31 cellular contexts compared by ENCODE assay signal in genomic region chr20:3759316-3759715, GRCh38. TPM values are rescaled to one million over a fixed set of nuclear protein-coding genes. Genes with fewer than 3 reads are reported as not detected.
A peak's percentile ranks its signal among the peaks of the same experiment; 100 is the strongest.
DNase-seq lines count a peak whose midpoint lies in the region; ATAC-seq and TF ChIP-seq lines count a peak whose summit lies in the region.
"Had no signal": no experiment of that assay in that cellular context is flagged by ENCODE, and none has a peak within 500 bp of the region (broad histone marks: within the 10 kb centered on the region; RNA-seq: fewer than 3 reads in every experiment).

No MANE protein-coding gene starts in this region.

- peak in 1 of 4 donors; percentile 13 for ATAC-seq in heart left ventricle
- no peak for ATAC-seq in Right ventricle myocardium superior (ENCODE audit: poor library complexity)
- peak; percentile 18 for ATAC-seq in sciatic nerve
- no peak for ATAC-seq in upper lobe of left lung (ENCODE audit: low FRiP score in 2 of 2)
- ATAC-seq: effector memory CD8-positive, alpha-beta T cell; mucosa of descending colon; T-cell had no signal

- H3K27me3 ChIP-seq in heart left ventricle = no peaks in the 10 kb centered on the region
- no peaks in the 10 kb centered on the region for H3K27me3 ChIP-seq in left ventricle myocardium inferior (ENCODE audit: low read depth)
- H3K27me3 ChIP-seq in uterus = no peaks in the 10 kb centered on the region
- no peaks in the 10 kb centered on the region for H3K27me3 ChIP-seq in upper lobe of left lung
- H3K27me3 ChIP-seq: suprapubic skin had no signal

- no peak for TF ChIP-seq POLR2A in heart left ventricle (IDR thresholded peaks at IDR 0.05)
- no peak for TF ChIP-seq POLR2A in uterus (IDR thresholded peaks at IDR 0.05)
- no peak for TF ChIP-seq POLR2A in upper lobe of left lung (IDR thresholded peaks at IDR 0.05)

- WGBS in heart left ventricle, 4 donors = 80 to 89% (median 86%) methylated on average over 6 to 9 of the region's 9 CpGs
- 83 to 91% methylated on average over 4 to 9 of the region's 9 CpGs for WGBS in upper lobe of left lung, 2 donors

- no peak overlapping the region for H3K4me3 ChIP-seq in heart left ventricle
- H3K4me3 ChIP-seq in left ventricle myocardium inferior = no peak overlapping the region
- H3K4me3 ChIP-seq in uterus = no peak overlapping the region
- H3K4me3 ChIP-seq in upper lobe of left lung = no peak overlapping the region
- H3K4me3 ChIP-seq: GM23248, mucosa of descending colon, suprapubic skin had no signal

- peaks cover 26% of the 10 kb centered on the region for H3K36me3 Mint-ChIP-seq in MCF 10A (ENCODE audit: insufficient read depth, unreplicated experiment)
- H3K36me3 Mint-ChIP-seq: natural killer cell treated with Interleukin-12 subunit alpha and Interleukin-12 subunit beta and Interleukin-15 and Interleukin-18, amount 100 ng/mL, for 72 hours had no signal

- H3K27ac ChIP-seq in heart left ventricle = peak overlapping the region in 10 of 12 donors; percentile 8 to 78 (median 58)
- peak overlapping the region; percentile 59 for H3K27ac ChIP-seq in left ventricle myocardium inferior (replicated peaks)
- peak overlapping the region; percentile 1 to 44 for H3K27ac ChIP-seq in uterus
- no peak overlapping the region for H3K27ac ChIP-seq in upper lobe of left lung
- H3K27ac ChIP-seq in substantia nigra (ENCODE audit: low read depth, low read length, poor library complexity, severe bottlenecking) = no peak overlapping the region
- H3K27ac ChIP-seq: GM23248, parathyroid adenoma, suprapubic skin had no signal

- no peaks in the 10 kb centered on the region for H3K27me3 Mint-ChIP-seq in MCF 10A (ENCODE audit: insufficient read depth, unreplicated experiment)
- H3K27me3 Mint-ChIP-seq: activated CD4-positive, alpha-beta T cell treated with anti-CD3 and anti-CD28 coated beads, Interleukin-2, amount 10 ng/mL, durations not matched to agents 24 days and 14 days; CD4-positive, alpha-beta T cell; effector memory CD8-positive, alpha-beta T cell; natural killer cell treated with Interleukin-12 subunit alpha and Interleukin-12 subunit beta and Interleukin-15 and Interleukin-18, amount 100 ng/mL, for 72 hours; T-cell had no signal

- H3K4me3 Mint-ChIP-seq in MCF 10A (ENCODE audit: unreplicated experiment) = no peak overlapping the region
- H3K4me3 Mint-ChIP-seq: activated CD4-positive, alpha-beta T cell treated with anti-CD3 and anti-CD28 coated beads, Interleukin-2, amount 10 ng/mL, durations not matched to agents 24 days and 14 days; CD4-positive, alpha-beta T cell; effector memory CD8-positive, alpha-beta T cell; natural killer cell treated with Interleukin-12 subunit alpha and Interleukin-12 subunit beta and Interleukin-15 and Interleukin-18, amount 100 ng/mL, for 72 hours; T-cell had no signal

- POLR2A ChIA-PET in MCF 10A (lab: Yijun Ruan, JAX) = interaction anchor here (0.5 kb wide), 1 partner anchor 81 kb away, joined by 3 read pairs; no protein-coding TSS in a partner anchor

- H3K4me1 Mint-ChIP-seq in MCF 10A (ENCODE audit: insufficient read depth, unreplicated experiment) = no peaks in the 10 kb centered on the region
- H3K4me1 Mint-ChIP-seq: activated CD4-positive, alpha-beta T cell treated with anti-CD3 and anti-CD28 coated beads, Interleukin-2, amount 10 ng/mL, durations not matched to agents 24 days and 14 days; T-cell had no signal

- H3K27ac Mint-ChIP-seq in MCF 10A (ENCODE audit: low read depth, unreplicated experiment) = no peak overlapping the region
- H3K27ac Mint-ChIP-seq: activated CD4-positive, alpha-beta T cell treated with anti-CD3 and anti-CD28 coated beads, Interleukin-2, amount 10 ng/mL, durations not matched to agents 24 days and 14 days; CD4-positive, alpha-beta T cell; natural killer cell treated with Interleukin-12 subunit alpha and Interleukin-12 subunit beta and Interleukin-15 and Interleukin-18, amount 100 ng/mL, for 72 hours; T-cell had no signal

- CTCF ChIA-PET in MCF 10A (lab: Yijun Ruan, JAX) = interaction anchor here (0.6 to 2.2 kb wide), 4 partner anchors 10 to 79 kb away, joined by 3 to 8 read pairs (median 6); partner anchors contain the start of gene AP5S1

- H3K4me1 ChIP-seq in heart left ventricle (peaks cover 0 to 23% (median 3%) of the 10 kb centered on the region in 12 donors), left ventricle myocardium inferior (peaks cover 22% of the 10 kb centered on the region), uterus (no peaks in the 10 kb centered on the region), upper lobe of left lung (peaks cover 0 to 6% (median 0%) of the 10 kb centered on the region in 4 donors)
- H3K4me1 ChIP-seq: parathyroid adenoma, suprapubic skin had no signal

- DNase-seq in heart left ventricle = no peak
- no peak for DNase-seq in Right ventricle myocardium superior
- DNase-seq in left ventricle myocardium inferior = no peak
- DNase-seq in sciatic nerve (ENCODE audit: low spot score) = no peak
- no peak for DNase-seq in uterus
- no peak for DNase-seq in upper lobe of left lung
- no peak for DNase-seq in MCF 10A (ENCODE audit: unreplicated experiment)
- DNase-seq in substantia nigra (lab: John Stamatoyannopoulos, UW) = no peak
- DNase-seq: activated CD4-positive, alpha-beta T cell treated with anti-CD3 and anti-CD28 coated beads, Interleukin-2, amount 10 ng/mL, durations not matched to agents 24 days and 14 days; activated gamma-delta T cell; CD4-positive, alpha-beta T cell; central memory CD4-positive, alpha-beta T cell; cortex of kidney; DMS79 treated with DMSO at 0.1 percent for 48 hours; effector memory CD8-positive, alpha-beta T cell; GDM1; GM23248; mucosa of descending colon; NCI-H1048; NCI-H1694 treated with DMSO at 0.1 percent for 48 hours; NCI-H82; stimulated activated CD4-positive, alpha-beta T cell treated with anti-CD3 and anti-CD28 coated beads, Interleukin-4, amount 100 ng/mL, for 1 hour; T-cell had no signal

- TF ChIP-seq EP300 in upper lobe of left lung (IDR thresholded peaks at IDR 0.05) = no peak

- no peaks in the 10 kb centered on the region for H3K9me3 Mint-ChIP-seq in MCF 10A (ENCODE audit: unreplicated experiment)
- H3K9me3 Mint-ChIP-seq: activated CD4-positive, alpha-beta T cell treated with anti-CD3 and anti-CD28 coated beads, Interleukin-2, amount 10 ng/mL, durations not matched to agents 24 days and 14 days; CD4-positive, alpha-beta T cell; effector memory CD8-positive, alpha-beta T cell; natural killer cell treated with Interleukin-12 subunit alpha and Interleukin-12 subunit beta and Interleukin-15 and Interleukin-18, amount 100 ng/mL, for 72 hours; T-cell had no signal

- H3K36me3 ChIP-seq in heart left ventricle (peaks cover 0 to 24% (median 0%) of the 10 kb centered on the region in 9 donors), left ventricle myocardium inferior (no peaks in the 10 kb centered on the region), uterus (no peaks in the 10 kb centered on the region), upper lobe of left lung (peaks cover 0 to 5% (median 0%) of the 10 kb centered on the region in 4 donors)
- H3K36me3 ChIP-seq: suprapubic skin had no signal

- intact Hi-C loops in heart left ventricle (cut with DNase I) = no loop called here
- intact Hi-C loops in Right ventricle myocardium superior (cut with DNase I) = loop anchor here (10.0 kb wide), 1 partner anchor 85 kb away; no protein-coding TSS in a partner anchor
- intact Hi-C loops in left ventricle myocardium inferior (cut with micrococcal nuclease) = no loop called here
- intact Hi-C loops in sciatic nerve (cut with DNase I) = no loop called here
- intact Hi-C loops in uterus (cut with DNase I; ENCODE audit: low total_unique reads) = no loop called here
- intact Hi-C loops in MCF 10A (cut with micrococcal nuclease) = no loop called here

- no peaks in the 10 kb centered on the region for H3K9me3 ChIP-seq in heart left ventricle
- no peaks in the 10 kb centered on the region for H3K9me3 ChIP-seq in left ventricle myocardium inferior (replicated peaks)
- no peaks in the 10 kb centered on the region for H3K9me3 ChIP-seq in uterus
- H3K9me3 ChIP-seq in upper lobe of left lung = no peaks in the 10 kb centered on the region
- H3K9me3 ChIP-seq: mucosa of descending colon, suprapubic skin had no signal

- BruUV-seq in MCF 10A (replicated peaks; lab: Mats Ljungman, UMichigan) = no TSS peak

- TF ChIP-seq CTCF in heart left ventricle (IDR thresholded peaks at IDR 0.05) = no peak
- TF ChIP-seq CTCF in left ventricle myocardium inferior (IDR thresholded peaks at IDR 0.05; ENCODE audit: borderline replicate concordance) = no peak
- no peak for TF ChIP-seq CTCF in uterus (IDR thresholded peaks at IDR 0.05)
- TF ChIP-seq CTCF in upper lobe of left lung (IDR thresholded peaks at IDR 0.05) = no peak
- TF ChIP-seq CTCF in MCF 10A (IDR thresholded peaks at IDR 0.05; ENCODE audit: unreplicated experiment) = no peak

RNA-seq across cellular contexts. Expression of gene ADISSP, which starts 8.2 kb away (rescaled TPM):
- total RNA-seq in heart left ventricle (10 to 100 TPM in 6 of 9 donors, 1 to 10 TPM in 3; 7.8 to 22.2 (median 13.7) TPM), Right ventricle myocardium superior (11.3 TPM), left ventricle myocardium inferior (10.2 TPM), sciatic nerve (25.7 TPM), uterus (10 to 100 TPM in 3 of 4 donors, 1 to 10 TPM in 1; 4.1 to 45.9 (median 34.8) TPM), upper lobe of left lung (10 to 100 TPM in 5 of 6 donors, 1 to 10 TPM in 1; 6.7 to 41.9 (median 39.1) TPM), MCF 10A (2022) (37.8 and 58.8 TPM in 2 replicates)
- polyA plus RNA-seq in heart left ventricle = 10 to 100 TPM in 1 of 2 donors, 1 to 10 TPM in 1; 9.8 to 19.3 TPM

RNA-seq across cellular contexts. Expression of gene SPEF1, which starts 21.9 kb away (rescaled TPM):
- total RNA-seq in heart left ventricle (under 1 TPM in 4 of 9 donors, not detected in 5; 0.18 to 0.65 (median 0.30) TPM), Right ventricle myocardium superior (0.32 TPM), left ventricle myocardium inferior (0.33 TPM), sciatic nerve (not detected), uterus (1 to 10 TPM in 1 of 4 donors, under 1 TPM in 2, not detected in 1; 0.26 to 1.3 (median 0.37) TPM), upper lobe of left lung (10 to 100 TPM in 1 of 6 donors, 1 to 10 TPM in 4, under 1 TPM in 1; 0.34 to 15.1 (median 5.4) TPM), MCF 10A (2022) (0.32 TPM in 1 of 2 replicates, not detected in the other)
- polyA plus RNA-seq in heart left ventricle = under 1 TPM; 0.11 to 0.17 TPM
- total RNA-seq: activated CD4-positive, alpha-beta T cell treated with anti-CD3 and anti-CD28 coated beads, Interleukin-2, amount 10 ng/mL, durations not matched to agents 24 days and 14 days; CD4-positive, alpha-beta T cell; GM23248; kidney epithelial cell; suprapubic skin had no signal

RNA-seq across cellular contexts. Expression of gene HSPA12B, which starts 26.8 kb away (rescaled TPM):
- total RNA-seq in heart left ventricle = 10 to 100 TPM; 10.4 to 35.7 (median 14.3) TPM
- polyA plus RNA-seq in heart left ventricle = 10 to 100 TPM; 11.8 to 17.3 TPM
- total RNA-seq in Right ventricle myocardium superior = 16.6 TPM
- total RNA-seq in left ventricle myocardium inferior = 12.5 TPM
- total RNA-seq in sciatic nerve = 20.4 TPM
- 10 to 100 TPM in 3 of 4 donors, 1 to 10 TPM in 1; 4.7 to 46.2 (median 27.6) TPM for total RNA-seq in uterus
- total RNA-seq in upper lobe of left lung = 10 to 100 TPM; 18.4 to 53.7 (median 21.5) TPM
- total RNA-seq in MCF 10A (2022) = not detected in 2 replicates
- total RNA-seq: activated CD4-positive, alpha-beta T cell treated with anti-CD3 and anti-CD28 coated beads, Interleukin-2, amount 10 ng/mL, durations not matched to agents 24 days and 14 days; activated CD8-positive, alpha-beta memory T cell treated with anti-CD3 and anti-CD28 coated beads for 36 hours; epithelial cell of proximal tubule; fibroblast of villous mesenchyme; GM23248; natural killer cell treated with Interleukin-12 subunit alpha and Interleukin-12 subunit beta and Interleukin-15 and Interleukin-18, amount 100 ng/mL, for 72 hours; NCI-H460 had no signal

RNA-seq across cellular contexts. Expression of gene CENPB, which starts 27.2 kb away (rescaled TPM):
- total RNA-seq in heart left ventricle (100 to 1,000 TPM in 1 of 9 donors, 10 to 100 TPM in 8; 56.2 to 122 (median 74.0) TPM), Right ventricle myocardium superior (68.3 TPM), left ventricle myocardium inferior (70.7 TPM), sciatic nerve (71.0 TPM), uterus (100 to 1,000 TPM in 2 of 4 donors, 10 to 100 TPM in 2; 18.2 to 127 (median 85.2) TPM), upper lobe of left lung (100 to 1,000 TPM in 2 of 6 donors, 10 to 100 TPM in 4; 56.6 to 125 (median 89.7) TPM), MCF 10A (2022) (51.5 and 54.8 TPM in 2 replicates)
- 100 to 1,000 TPM in 1 of 2 donors, 10 to 100 TPM in 1; 77.1 to 105 TPM for polyA plus RNA-seq in heart left ventricle

RNA-seq across cellular contexts. Expression of gene CDC25B, which starts 36.8 kb away (rescaled TPM):
- total RNA-seq in heart left ventricle = 10 to 100 TPM in 4 of 9 donors, 1 to 10 TPM in 5; 4.0 to 30.4 (median 8.6) TPM
- polyA plus RNA-seq in heart left ventricle = 10 to 100 TPM in 1 of 2 donors, 1 to 10 TPM in 1; 6.8 to 17.2 TPM
- 5.7 TPM for total RNA-seq in Right ventricle myocardium superior
- 8.1 TPM for total RNA-seq in left ventricle myocardium inferior
- 55.2 TPM for total RNA-seq in sciatic nerve
- total RNA-seq in uterus = 10 to 100 TPM; 13.2 to 72.8 (median 25.5) TPM
- 100 to 1,000 TPM in 3 of 6 donors, 10 to 100 TPM in 3; 45.5 to 151 (median 99.1) TPM for total RNA-seq in upper lobe of left lung
- total RNA-seq in MCF 10A (2022) = 134 and 137 TPM in 2 replicates

Comparison
In these comparisons a context has a peak if more than half of its experiments do, and no peak if none do; other contexts are left out.
1. H3K27ac ChIP-seq: peak in heart left ventricle (10 of 12), left ventricle myocardium inferior (single experiment) and uterus (2 of 2); none in upper lobe of left lung (0 of 4) and substantia nigra (single experiment).